Comparison of ENCODE assay signal across 20 cellular contexts in genomic region chr20:3318226-3318884, GRCh38.
DNase-seq lines count a peak whose midpoint lies in the region; ATAC-seq, FAIRE-seq and TF ChIP-seq lines count a peak whose summit lies in the region.
"Had no signal": no experiment of that assay in that cellular context is flagged by ENCODE, and none has a peak within 500 bp of the region (broad histone marks: within the 10 kb centered on the region; RNA-seq: fewer than 3 reads in every experiment).

No MANE protein-coding gene starts in this region.

- no peaks in the 10 kb centered on the region for H3K9me1 ChIP-seq in keratinocyte (ENCODE audit: control insufficient read depth, extremely low read depth, insufficient read depth, low read length)

- ATAC-seq in PC-3: peak; percentile 53
- ATAC-seq: HCT116 had no signal

- CTCF ChIA-PET in PC-3 (lab: Charles Lee): no interaction called here

- H3K27ac ChIP-seq in PC-3 (ENCODE audit: low read length): peak overlapping the region; percentile 43
- H3K27ac ChIP-seq in keratinocyte (ENCODE audit: control insufficient read depth, insufficient read depth, low read length): no peak overlapping the region
- H3K27ac ChIP-seq: GM23248, KMS-11 had no signal

- H4K20me1 ChIP-seq in PC-3 (ENCODE audit: low read length) (no peaks in the 10 kb centered on the region), keratinocyte (ENCODE audit: control insufficient read depth, extremely low read depth, insufficient read depth, low read length) (no peaks in the 10 kb centered on the region)

- H3K4me3 ChIP-seq in PC-3 (ENCODE audit: low read length) (no peak overlapping the region), keratinocyte (ENCODE audit: control insufficient read depth in 2 of 3, extremely low read depth in 1 of 3, insufficient read depth in 2 of 3, low read depth in 1 of 3, low read length in 3 of 3) (no peak overlapping the region)
- H3K4me3 ChIP-seq: GM23248 had no signal

- H3K36me3 ChIP-seq in PC-3 (ENCODE audit: low read depth, low read length) (no peaks in the 10 kb centered on the region), keratinocyte (ENCODE audit: control insufficient read depth in 2 of 2, extremely low read depth in 1 of 2, insufficient read depth in 2 of 2, low read length in 2 of 2) (peaks cover 23 to 24% of the 10 kb centered on the region in 2 experiments)

- in situ Hi-C loops in GM13976 (cut with MboI; ENCODE audit: low sequenced_read_pairs, unreplicated experiment): no loop called here

- peaks cover 21% of the 10 kb centered on the region for H3K36me3 Mint-ChIP-seq in chondrocyte (ENCODE audit: low read depth)

- intact Hi-C loops in PC-3 (cut with micrococcal nuclease): no loop called here

- FAIRE-seq in keratinocyte (lab: Jason Lieb, UNC): peak; percentile 73
- FAIRE-seq: RCC 7860 had no signal

- H3F3A ChIP-seq in PC-3 (ENCODE audit: low read length, unreplicated experiment): no peaks in the 10 kb centered on the region

- TF ChIP-seq CTCF in PC-3 (conservative IDR thresholded peaks at IDR 0.05; ENCODE audit: low read depth, low read length) (no peak), chondrocyte (IDR thresholded peaks at IDR 0.05) (no peak), keratinocyte (optimal IDR thresholded peaks at IDR 0.05 in 1 of 3, IDR thresholded peaks at IDR 0.05 in 1 of 3, conservative IDR thresholded peaks at IDR 0.05 in 1 of 3; ENCODE audit: extremely low read depth in 1 of 3, insufficient read depth in 2 of 3, low read length in 3 of 3) (no peak), GM13976 (IDR thresholded peaks at IDR 0.05; ENCODE audit: borderline replicate concordance, control extremely low read depth, extremely low read depth, insufficient read depth, missing control alignments) (no peak)

- POLR2A ChIA-PET in PC-3 (lab: Charles Lee; ENCODE audit: unreplicated experiment): no interaction called here

- peaks cover 31% of the 10 kb centered on the region for H3K4me1 Mint-ChIP-seq in chondrocyte (ENCODE audit: low read depth)
- H3K4me1 Mint-ChIP-seq: B cell had no signal

- BruUV-seq in PC-3 (replicated peaks; lab: Mats Ljungman, UMichigan): no TSS peak

- H3K27me3 ChIP-seq in PC-3 (ENCODE audit: low read length) (no peaks in the 10 kb centered on the region), keratinocyte (ENCODE audit: control insufficient read depth, extremely low read depth, insufficient read depth, low read length) (no peaks in the 10 kb centered on the region)

- DNase-seq in EH (ENCODE audit: low read depth) (peak; percentile 57), PC-3 (peak; percentile 92), chondrocyte (ENCODE audit: low spot score) (no peak), keratinocyte (ENCODE audit: low read depth, low spot score) (no peak), NCI-H2107 (lab: John Stamatoyannopoulos, UW) (no peak), islet precursor cell (no peak), GM13976 (ENCODE audit: low spot score) (no peak)
- DNase-seq: ACHN; CD4-positive, alpha-beta memory T cell; DMS79; GM23248; MM.1S; NCI-H1105 treated with DMSO at 0.1 percent for 48 hours; NCI-H187 treated with DMSO at 0.1 percent for 48 hours; NCI-H2171 treated with DMSO at 0.1 percent for 48 hours; NCI-H774 had no signal

- H3K4me2 ChIP-seq in PC-3 (ENCODE audit: low read length): peak overlapping the region; percentile 37
- H3K4me2 ChIP-seq in keratinocyte (ENCODE audit: control insufficient read depth, extremely low read depth, insufficient read depth, low read depth, low read length): peak overlapping the region; percentile 25
- H3K4me2 ChIP-seq: KMS-11 had no signal

- no peaks in the 10 kb centered on the region for H3K27me3 Mint-ChIP-seq in chondrocyte (ENCODE audit: low read depth)
- H3K27me3 Mint-ChIP-seq: B cell; CD4-positive, alpha-beta memory T cell had no signal

- H3K79me2 ChIP-seq in PC-3 (ENCODE audit: low read length): no peaks in the 10 kb centered on the region
- H3K79me2 ChIP-seq in keratinocyte (ENCODE audit: control insufficient read depth, insufficient read depth, low read length): no peaks in the 10 kb centered on the region

- no peak overlapping the region for H3K4me3 Mint-ChIP-seq in chondrocyte (ENCODE audit: unreplicated experiment)
- H3K4me3 Mint-ChIP-seq: B cell; CD4-positive, alpha-beta memory T cell had no signal

- no peak overlapping the region for H3K9ac ChIP-seq in PC-3 (ENCODE audit: low read length)
- H3K9ac ChIP-seq in keratinocyte (ENCODE audit: control insufficient read depth, extremely low read depth, insufficient read depth, low read length): no peak overlapping the region
- H3K9ac ChIP-seq: GM23248, KMS-11 had no signal

- H3K9me3 ChIP-seq in PC-3 (ENCODE audit: low read length): no peaks in the 10 kb centered on the region
- H3K9me3 ChIP-seq in keratinocyte (ENCODE audit: control insufficient read depth, low read depth, low read length): no peaks in the 10 kb centered on the region

- H2AFZ ChIP-seq in PC-3 (ENCODE audit: low read length): no peak overlapping the region
- H2AFZ ChIP-seq in keratinocyte (ENCODE audit: control insufficient read depth, low read length): no peak overlapping the region
- H2AFZ ChIP-seq: GM23248 had no signal

- peaks cover 13% of the 10 kb centered on the region for H3K4me1 ChIP-seq in PC-3 (ENCODE audit: insufficient read depth, low read length)
- H3K4me1 ChIP-seq in keratinocyte (ENCODE audit: control insufficient read depth, extremely low read depth, insufficient read depth, low read length): peaks cover 35% of the 10 kb centered on the region

- peak overlapping the region; percentile 61 for H3K27ac Mint-ChIP-seq in chondrocyte (ENCODE audit: unreplicated experiment)
- H3K27ac Mint-ChIP-seq: B cell had no signal

- H3K9me3 Mint-ChIP-seq in chondrocyte (ENCODE audit: low read depth): no peaks in the 10 kb centered on the region
- H3K9me3 Mint-ChIP-seq: CD4-positive, alpha-beta memory T cell had no signal

- dilution Hi-C loops in keratinocyte (cut with MboI; ENCODE audit: extremely low pct_ligation_motif_present, low sequenced_read_pairs): no loop called here

- H3K9me2 ChIP-seq in PC-3 (replicated peaks; ENCODE audit: low read length): no peaks in the 10 kb centered on the region

Comparison
In these comparisons a context has a peak if more than half of its experiments do, and no peak if none do; other contexts are left out.
1. DNase-seq: peak in EH (single experiment) and PC-3 (single experiment); none in chondrocyte (single experiment), keratinocyte (single experiment), NCI-H2107 (single experiment), islet precursor cell (single experiment) and GM13976 (single experiment).